In genomic region chr22:39463931-39464390, GRCh38 we compare ENCODE assay signal across 14 cellular contexts. TPM values are rescaled to one million over a fixed set of nuclear protein-coding genes. Genes with fewer than 3 reads are reported as not detected.
DNase-seq lines count a peak whose midpoint lies in the region; ATAC-seq and TF ChIP-seq lines count a peak whose summit lies in the region.
"Had no signal": no experiment of that assay in that cellular context is flagged by ENCODE, and none has a peak within 500 bp of the region (broad histone marks: within the 10 kb centered on the region; RNA-seq: fewer than 3 reads in every experiment).

No MANE protein-coding gene starts in this region.

- H3K27me3 Mint-ChIP-seq in activated B cell treated with CpG ODN at 0.5 μM for 24 hours (no peaks in the 10 kb centered on the region), GM23338 (ENCODE audit: insufficient read depth, low read depth, poor library complexity) (peaks cover 22% of the 10 kb centered on the region)

- H3K27me3 ChIP-seq in prostate gland (replicated peaks; ENCODE audit: insufficient read depth) (no peaks in the 10 kb centered on the region), ovary (no peaks in the 10 kb centered on the region), GM23338 (ENCODE audit: insufficient read depth) (no peaks in the 10 kb centered on the region)

- H3K4me1 ChIP-seq in prostate gland (replicated peaks) (no peaks in the 10 kb centered on the region), ovary (ENCODE audit: insufficient read depth) (peaks cover 7% of the 10 kb centered on the region), GM23338 (ENCODE audit: insufficient read depth) (no peaks in the 10 kb centered on the region)
- H3K4me1 ChIP-seq: foreskin keratinocyte had no signal

- CTCF ChIA-PET in activated B cell treated with CpG ODN at 0.5 μM for 24 hours (lab: Charles Lee): interaction anchor here (1.1 kb wide), 1 partner anchor 17 kb away, joined by 5 read pairs; no protein-coding TSS in a partner anchor

- H3K9me3 Mint-ChIP-seq in activated B cell treated with CpG ODN at 0.5 μM for 24 hours (no peaks in the 10 kb centered on the region), GM23338 (no peaks in the 10 kb centered on the region)

- no peak overlapping the region for H3K4me3 Mint-ChIP-seq in activated B cell treated with CpG ODN at 0.5 μM for 24 hours
- H3K4me3 Mint-ChIP-seq in GM23338: no peak overlapping the region

- no peak overlapping the region for H3K4me3 ChIP-seq in prostate gland
- no peak overlapping the region for H3K4me3 ChIP-seq in ovary
- H3K4me3 ChIP-seq in GM23338: no peak overlapping the region

- no peak for TF ChIP-seq EP300 in ovary (IDR thresholded peaks at IDR 0.05)

- H3K27ac ChIP-seq in prostate gland (no peak overlapping the region), ovary (no peak overlapping the region), GM23338 (ENCODE audit: low read depth) (no peak overlapping the region)
- H3K27ac ChIP-seq: foreskin keratinocyte had no signal

- H3K4me1 Mint-ChIP-seq in activated B cell treated with CpG ODN at 0.5 μM for 24 hours (peaks cover 90% of the 10 kb centered on the region), GM23338 (peaks cover 7% of the 10 kb centered on the region; the same call in 2 of the 3 replicates)

- peaks cover 3% of the 10 kb centered on the region for H3K36me3 Mint-ChIP-seq in activated B cell treated with CpG ODN at 0.5 μM for 24 hours (ENCODE audit: low read depth)
- H3K36me3 Mint-ChIP-seq in GM23338 (ENCODE audit: low read depth): no peaks in the 10 kb centered on the region

- H3K79me2 ChIP-seq in GM23338 (replicated peaks; ENCODE audit: insufficient read depth): no peaks in the 10 kb centered on the region

- TF ChIP-seq POLR2A in prostate gland (IDR thresholded peaks at IDR 0.05) (no peak), ovary (IDR thresholded peaks at IDR 0.05) (no peak)

- H3K4me2 ChIP-seq in GM23338: no peak overlapping the region

- H2AFZ ChIP-seq in GM23338: no peak overlapping the region

- TF ChIP-seq CTCF in activated B cell treated with CpG ODN at 0.5 μM for 24 hours (IDR thresholded peaks at IDR 0.05): no peak
- no peak for TF ChIP-seq CTCF in prostate gland (IDR thresholded peaks at IDR 0.05)
- TF ChIP-seq CTCF in ovary (IDR thresholded peaks at IDR 0.05): no peak
- no peak for TF ChIP-seq CTCF in GM23338 (conservative IDR thresholded peaks at IDR 0.05; ENCODE audit: low read depth in 2 of 2)

- DNase-seq in DMS79 (lab: John Stamatoyannopoulos, UW): peak; percentile 21
- DNase-seq in activated B cell treated with CpG ODN at 0.5 μM for 24 hours: no peak
- peak; percentile 73 for DNase-seq in left cardiac atrium
- DNase-seq in prostate gland (ENCODE audit: low spot score): peak; percentile 16
- no peak for DNase-seq in NCI-H82 treated with DMSO at 0.1 percent for 48 hours (lab: John Stamatoyannopoulos, UW; ENCODE audit: unreplicated experiment)
- DNase-seq in ovary: no peak
- DNase-seq in GM23338 (ENCODE audit: low spot score): no peak
- DNase-seq: activated CD8-positive, alpha-beta memory T cell treated with anti-CD3 and anti-CD28 coated beads, Interleukin-2, amount 50 U/mL, for 4 hours; foreskin keratinocyte; NCI-H1417; OCI-M1; stimulated activated CD4-positive, alpha-beta T cell treated with anti-CD3 and anti-CD28 coated beads, Interleukin-4, amount 100 ng/mL, for 1 hour; T1000 had no signal

- H3K9me3 ChIP-seq in prostate gland: no peaks in the 10 kb centered on the region
- H3K9me3 ChIP-seq in ovary: no peaks in the 10 kb centered on the region

- no peak for ATAC-seq in activated B cell treated with CpG ODN at 0.5 μM for 24 hours (ENCODE audit: low read depth)
- ATAC-seq in left cardiac atrium: peak; percentile 79
- ATAC-seq in HG02759 (IDR thresholded peaks at IDR 0.05; ENCODE audit: unreplicated experiment): no peak
- no peak for ATAC-seq in GM23338
- ATAC-seq: foreskin keratinocyte had no signal

- H3K27ac Mint-ChIP-seq in activated B cell treated with CpG ODN at 0.5 μM for 24 hours: peak overlapping the region; percentile 70
- no peak overlapping the region for H3K27ac Mint-ChIP-seq in GM23338

- WGBS in prostate gland: 63% methylated on average over 10 of the region's 10 CpGs
- 73 to 84% (median 78%) methylated on average over 10 of the region's 10 CpGs for WGBS in ovary, 3 donors

- no peaks in the 10 kb centered on the region for H4K20me1 ChIP-seq in GM23338 (replicated peaks; ENCODE audit: insufficient read depth)

- H3K36me3 ChIP-seq in prostate gland: no peaks in the 10 kb centered on the region
- H3K36me3 ChIP-seq in ovary: no peaks in the 10 kb centered on the region
- H3K36me3 ChIP-seq in GM23338 (ENCODE audit: insufficient read depth): no peaks in the 10 kb centered on the region

- no peaks in the 10 kb centered on the region for H3K9me2 ChIP-seq in GM23338 (ENCODE audit: insufficient read depth)

- H3F3A ChIP-seq in GM23338 (replicated peaks; ENCODE audit: low read depth): no peaks in the 10 kb centered on the region

- intact Hi-C loops in activated B cell treated with CpG ODN at 0.5 μM for 24 hours (cut with micrococcal nuclease) (loop anchor here (2.0 kb wide), 1 partner anchor 65 kb away; the partner anchor contains the start of gene TAB1), left cardiac atrium (cut with DNase I) (no loop called here), prostate gland (cut with DNase I) (no loop called here), ovary (cut with DNase I) (no loop called here)

- POLR2A ChIA-PET in activated B cell treated with CpG ODN at 0.5 μM for 24 hours (lab: Charles Lee): interaction anchor here (0.6 to 3.4 kb wide), 12 partner anchors 8 to 120 kb away, joined by 3 to 38 read pairs (median 4); partner anchors contain the start of gene TAB1

TF ChIP-seq in GM23338, 12 proteins besides CTCF, POLR2A, EP300 and RAD21:
- no peak for TF ChIP-seq CREB1 (CRISPR knock-in tag; IDR thresholded peaks at IDR 0.05; ENCODE audit: low read depth)

RNA-seq across cellular contexts. Expression of gene MGAT3, which starts 7.1 kb away (rescaled TPM):
- total RNA-seq in activated B cell treated with CpG ODN at 0.5 μM for 24 hours (41.5 and 43.4 TPM in 2 replicates), left cardiac atrium (10 to 100 TPM; 11.6 to 13.7 TPM), prostate gland (1 to 10 TPM in 1 of 2 donors, under 1 TPM in 1; 0.82 to 7.4 TPM), ovary (1 to 10 TPM in 5 of 7 donors, under 1 TPM in 2; 0.91 to 5.9 (median 1.1) TPM)
- polyA plus RNA-seq in ovary (1 to 10 TPM; 2.1 to 2.3 TPM), GM23338 (2016; fragmentation: Nextera tagmentation; extraction: Ambion mirVana) (1.6 and 1.7 TPM in 2 replicates)
- 10.2 and 13.1 TPM in 2 replicates for total RNA-seq in GM23338 (2014; rRNA removed; shearing (Covaris generic))
- total RNA-seq: foreskin keratinocyte had no signal
- polyA plus RNA-seq: foreskin keratinocyte had no signal

RNA-seq across cellular contexts. Expression of gene MIEF1, which starts 38.1 kb away (rescaled TPM):
- total RNA-seq in activated B cell treated with CpG ODN at 0.5 μM for 24 hours: 38.2 and 41.3 TPM in 2 replicates
- total RNA-seq in left cardiac atrium: 10 to 100 TPM; 18.1 to 29.0 TPM
- 10 to 100 TPM; 24.0 to 38.6 TPM for total RNA-seq in prostate gland
- 10 to 100 TPM; 13.1 to 23.9 (median 19.9) TPM for total RNA-seq in ovary
- 10 to 100 TPM; 11.4 to 19.2 TPM for polyA plus RNA-seq in ovary
- total RNA-seq in GM23338 (2014; rRNA removed; shearing (Covaris generic)): 30.0 and 40.1 TPM in 2 replicates
- 12.2 and 13.2 TPM in 2 replicates for polyA plus RNA-seq in GM23338 (2016; fragmentation: Nextera tagmentation; extraction: Ambion mirVana)

RNA-seq across cellular contexts. Expression of gene ATF4, which starts 56.4 kb away (rescaled TPM):
- 363 and 368 TPM in 2 replicates for total RNA-seq in activated B cell treated with CpG ODN at 0.5 μM for 24 hours
- 100 to 1,000 TPM; 203 to 294 TPM for total RNA-seq in left cardiac atrium
- total RNA-seq in prostate gland: 100 to 1,000 TPM; 294 to 334 TPM
- total RNA-seq in ovary: 100 to 1,000 TPM; 212 to 611 (median 246) TPM
- 100 to 1,000 TPM; 393 to 398 TPM for polyA plus RNA-seq in ovary
- total RNA-seq in GM23338 (2014; rRNA removed; shearing (Covaris generic)): 366 and 446 TPM in 2 replicates
- polyA plus RNA-seq in GM23338 (2016; fragmentation: Nextera tagmentation; extraction: Ambion mirVana): 553 and 628 TPM in 2 replicates

Comparison
In these comparisons a context has a peak if more than half of its experiments do, and no peak if none do; other contexts are left out.
1. DNase-seq: peak in DMS79 (single experiment), left cardiac atrium (single experiment) and prostate gland (single experiment); none in activated B cell treated with CpG ODN at 0.5 μM for 24 hours (single experiment), NCI-H82 treated with DMSO at 0.1 percent for 48 hours (single experiment), ovary (0 of 5) and GM23338 (single experiment).
2. ATAC-seq: peak in left cardiac atrium (2 of 2); none in activated B cell treated with CpG ODN at 0.5 μM for 24 hours (single experiment), HG02759 (single experiment) and GM23338 (single experiment).